Comparison of ENCODE assay signal across 9 cellular contexts in genomic region chr22:23892626-23893445, GRCh38. TPM values are rescaled to one million over a fixed set of nuclear protein-coding genes. Genes with fewer than 3 reads are reported as not detected.
DNase-seq lines count a peak whose midpoint lies in the region; ATAC-seq and TF ChIP-seq lines count a peak whose summit lies in the region.
"Had no signal": no experiment of that assay in that cellular context is flagged by ENCODE, and none has a peak within 500 bp of the region (broad histone marks: within the 10 kb centered on the region; RNA-seq: fewer than 3 reads in every experiment).

No MANE protein-coding gene starts in this region.

- no peak overlapping the region for H3K23ac ChIP-seq in H9 (ENCODE audit: insufficient read length, low read depth, low read length)

- H2AK5ac ChIP-seq in H9 (ENCODE audit: insufficient read length, low read length): no peak overlapping the region

- no peak overlapping the region for H3K14ac ChIP-seq in H9 (ENCODE audit: insufficient read depth, low read length)

- H3K27ac ChIP-seq in BLaER1: peak overlapping the region; percentile 91
- no peak overlapping the region for H3K27ac ChIP-seq in H9 (ENCODE audit: insufficient read length, low read depth, low read length)

- peaks cover 20% of the 10 kb centered on the region for H3K27me3 Mint-ChIP-seq in H9 (ENCODE audit: low read depth)
- no peaks in the 10 kb centered on the region for H3K27me3 Mint-ChIP-seq in activated T-helper 2 cell treated with anti-CD3 and anti-CD28 coated beads, Interferon-gamma antibody, Interleukin-2, Interleukin-4, amounts not matched to agents 10 μg/mL and 5 μg/mL and 100 μg/mL, durations not matched to agents 14 hours and 24 hours and 36 hours (ENCODE audit: low read depth)
- no peaks in the 10 kb centered on the region for H3K27me3 Mint-ChIP-seq in mesothelial cell of epicardium (ENCODE audit: low read depth)

- H2BK20ac ChIP-seq in H9 (ENCODE audit: low read depth, low read length, poor library complexity, severe bottlenecking): no peak overlapping the region

- H3K9me3 ChIP-seq in BLaER1 (no peaks in the 10 kb centered on the region), H9 (ENCODE audit: control insufficient read depth, low read depth, low read length) (no peaks in the 10 kb centered on the region)

- no peak overlapping the region for H4K91ac ChIP-seq in H9 (ENCODE audit: insufficient read length, low read depth, low read length)

- DNase-seq in H9 (no peak), mesothelial cell of epicardium (ENCODE audit: low spot score in 2 of 2, unreplicated experiment in 2 of 2) (no peak), H4 (ENCODE audit: low spot score) (no peak), UCSD-AML1 (lab: John Stamatoyannopoulos, UW; ENCODE audit: unreplicated experiment) (no peak), EL (no peak)
- no peak for DNase-seq in activated T-helper 2 cell treated with anti-CD3 and anti-CD28 coated beads, Interferon-gamma antibody, Interleukin-2, Interleukin-4, amounts not matched to agents 10 μg/mL and 5 μg/mL and 100 μg/mL, durations not matched to agents 14 hours and 24 hours and 36 hours (ENCODE audit: low spot score)
- DNase-seq: NCI-H1436 had no signal

- H3K9me3 Mint-ChIP-seq in H9 (peaks cover 14 to 18% of the 10 kb centered on the region in 2 experiments), mesothelial cell of epicardium (no peaks in the 10 kb centered on the region)
- H3K9me3 Mint-ChIP-seq in activated T-helper 2 cell treated with anti-CD3 and anti-CD28 coated beads, Interferon-gamma antibody, Interleukin-2, Interleukin-4, amounts not matched to agents 10 μg/mL and 5 μg/mL and 100 μg/mL, durations not matched to agents 14 hours and 24 hours and 36 hours: no peaks in the 10 kb centered on the region

- peaks cover 6% of the 10 kb centered on the region for H3K79me1 ChIP-seq in H9 (ENCODE audit: insufficient read depth, low read depth, low read length, poor library complexity, severe bottlenecking)

- peaks cover 39 to 53% of the 10 kb centered on the region in 2 experiments for H3K4me1 Mint-ChIP-seq in H9
- H3K4me1 Mint-ChIP-seq in activated T-helper 2 cell treated with anti-CD3 and anti-CD28 coated beads, Interferon-gamma antibody, Interleukin-2, Interleukin-4, amounts not matched to agents 10 μg/mL and 5 μg/mL and 100 μg/mL, durations not matched to agents 14 hours and 24 hours and 36 hours (ENCODE audit: low read depth): peaks cover 15% of the 10 kb centered on the region
- peaks cover 37% of the 10 kb centered on the region for H3K4me1 Mint-ChIP-seq in mesothelial cell of epicardium

- H4K5ac ChIP-seq in H9 (ENCODE audit: insufficient read length, low read depth, low read length): no peak overlapping the region

- peaks cover 26% of the 10 kb centered on the region for H4K20me1 ChIP-seq in BLaER1
- H4K20me1 ChIP-seq in H9 (ENCODE audit: control insufficient read depth, insufficient read depth, insufficient read length): no peaks in the 10 kb centered on the region

- peak overlapping the region; percentile 90; the same call in 1 of the 2 replicates for H3K9ac ChIP-seq in BLaER1
- H3K9ac ChIP-seq in H9 (ENCODE audit: extremely low read depth, insufficient read length, low read length): no peak overlapping the region

- ATAC-seq in HG03097 (IDR thresholded peaks at IDR 0.05; ENCODE audit: low FRiP score, unreplicated experiment): no peak

- no peak for TF ChIP-seq CTCF in H9 (conservative IDR thresholded peaks at IDR 0.05)
- TF ChIP-seq CTCF in mesothelial cell of epicardium (IDR thresholded peaks at IDR 0.05; ENCODE audit: unreplicated experiment): no peak

- intact Hi-C loops in activated T-helper 2 cell treated with anti-CD3 and anti-CD28 coated beads, Interferon-gamma antibody, Interleukin-2, Interleukin-4, amounts not matched to agents 10 μg/mL and 5 μg/mL and 100 μg/mL, durations not matched to agents 14 hours and 24 hours and 36 hours (cut with micrococcal nuclease): no loop called here

- H3K27ac Mint-ChIP-seq in H9 (no peak overlapping the region; a peak in 1 of 7 replicates), mesothelial cell of epicardium (peak overlapping the region; percentile 98)
- peak overlapping the region; percentile 99 for H3K27ac Mint-ChIP-seq in activated T-helper 2 cell treated with anti-CD3 and anti-CD28 coated beads, Interferon-gamma antibody, Interleukin-2, Interleukin-4, amounts not matched to agents 10 μg/mL and 5 μg/mL and 100 μg/mL, durations not matched to agents 14 hours and 24 hours and 36 hours

- no peak overlapping the region for H3K18ac ChIP-seq in H9 (ENCODE audit: insufficient read length, low read depth, low read length)

- no peak overlapping the region for H4K8ac ChIP-seq in H9 (replicated peaks; ENCODE audit: insufficient read length, low read depth, low read length)

- H3K4ac ChIP-seq in H9 (ENCODE audit: low read depth, low read length): no peak overlapping the region

- no CpG with 5 or more reads among the region's 8 CpGs for WGBS in H9 (ENCODE audit: extremely low coverage, insufficient read length, low lambda C conversion rate)

- peak overlapping the region; percentile 85; the same call in 1 of the 2 replicates for H3K4me3 ChIP-seq in BLaER1

- H3K79me2 ChIP-seq in H9 (ENCODE audit: insufficient read depth, low read length): no peaks in the 10 kb centered on the region

- no peak overlapping the region for H3T11ph ChIP-seq in H9 (ENCODE audit: low read length)

- no peak overlapping the region for H2BK12ac ChIP-seq in H9 (ENCODE audit: insufficient read length, low read depth, low read length)

- H3K36me3 Mint-ChIP-seq in H9 (ENCODE audit: insufficient read depth in 1 of 3, low read depth in 3 of 3): peaks cover 32 to 41% (median 33%) of the 10 kb centered on the region in 3 experiments
- peaks cover 40% of the 10 kb centered on the region for H3K36me3 Mint-ChIP-seq in activated T-helper 2 cell treated with anti-CD3 and anti-CD28 coated beads, Interferon-gamma antibody, Interleukin-2, Interleukin-4, amounts not matched to agents 10 μg/mL and 5 μg/mL and 100 μg/mL, durations not matched to agents 14 hours and 24 hours and 36 hours (ENCODE audit: low read depth)
- H3K36me3 Mint-ChIP-seq in mesothelial cell of epicardium: peaks cover 7% of the 10 kb centered on the region

- H3K27me3 ChIP-seq in BLaER1 (no peaks in the 10 kb centered on the region), H9 (ENCODE audit: insufficient read depth, low read length) (no peaks in the 10 kb centered on the region; the same call in 1 of the 2 replicates)

- H3K56ac ChIP-seq in H9 (ENCODE audit: insufficient read length, low read depth, low read length): no peak overlapping the region

- H3K4me3 Mint-ChIP-seq in H9 (peak overlapping the region; percentile 94), mesothelial cell of epicardium (peak overlapping the region; percentile 94)
- peak overlapping the region; percentile 96 for H3K4me3 Mint-ChIP-seq in activated T-helper 2 cell treated with anti-CD3 and anti-CD28 coated beads, Interferon-gamma antibody, Interleukin-2, Interleukin-4, amounts not matched to agents 10 μg/mL and 5 μg/mL and 100 μg/mL, durations not matched to agents 14 hours and 24 hours and 36 hours (ENCODE audit: low read depth)

- H3K4me2 ChIP-seq in BLaER1: peak overlapping the region; percentile 97
- peak overlapping the region; percentile 75 for H3K4me2 ChIP-seq in H9 (ENCODE audit: insufficient read depth, insufficient read length, low read length)

- no peak overlapping the region for H2BK5ac ChIP-seq in H9 (ENCODE audit: insufficient read length, low read length)

- no peak overlapping the region for H2BK15ac ChIP-seq in H9 (ENCODE audit: low read depth, low read length)

- peaks cover 8% of the 10 kb centered on the region for H3K23me2 ChIP-seq in H9 (ENCODE audit: insufficient read length, low read depth, low read length, poor library complexity, severe bottlenecking)

- H2AFZ ChIP-seq in H9 (ENCODE audit: low read length): no peak overlapping the region

- H3K4me1 ChIP-seq in BLaER1 (peaks cover 44% of the 10 kb centered on the region), H9 (ENCODE audit: insufficient read depth, low read length) (peaks cover 3% of the 10 kb centered on the region; the same call in 1 of the 2 replicates)

- H3K36me3 ChIP-seq in BLaER1: peaks cover 25% of the 10 kb centered on the region

- H2BK120ac ChIP-seq in H9 (ENCODE audit: low read depth, low read length, poor library complexity, severe bottlenecking): no peak overlapping the region

RNA-seq across cellular contexts. Expression of gene MIF, which starts 1.3 kb away (rescaled TPM):
- total RNA-seq in H9 (2021): 1,068 and 1,091 TPM in 2 replicates
- 1,309 and 1,313 TPM in 2 replicates for total RNA-seq in activated T-helper 2 cell treated with anti-CD3 and anti-CD28 coated beads, Interferon-gamma antibody, Interleukin-2, Interleukin-4, amounts not matched to agents 10 μg/mL and 5 μg/mL and 100 μg/mL, durations not matched to agents 14 hours and 24 hours and 36 hours
- total RNA-seq in mesothelial cell of epicardium: 916 to 949 TPM (median 925 TPM) in 3 replicates
- 311 and 336 TPM in 2 replicates for total RNA-seq in H4 (2014; rRNA removed; shearing (Covaris generic))

RNA-seq across cellular contexts. Expression of gene SLC2A11, which starts 35.2 kb away (rescaled TPM):
- total RNA-seq in H9 (2021) (12.1 and 15.0 TPM in 2 replicates), mesothelial cell of epicardium (98.7 to 112 TPM (median 99.0 TPM) in 3 replicates)
- total RNA-seq in activated T-helper 2 cell treated with anti-CD3 and anti-CD28 coated beads, Interferon-gamma antibody, Interleukin-2, Interleukin-4, amounts not matched to agents 10 μg/mL and 5 μg/mL and 100 μg/mL, durations not matched to agents 14 hours and 24 hours and 36 hours: 9.4 and 9.6 TPM in 2 replicates
- total RNA-seq in H4 (2014; rRNA removed; shearing (Covaris generic)): 3.2 and 4.6 TPM in 2 replicates

RNA-seq across cellular contexts. Expression of gene DERL3, which starts 54.0 kb away (rescaled TPM):
- total RNA-seq in H9 (2021) (9.0 and 9.8 TPM in 2 replicates), mesothelial cell of epicardium (23.5 to 25.8 TPM (median 24.8 TPM) in 3 replicates)
- 10.3 TPM in 2 replicates for total RNA-seq in activated T-helper 2 cell treated with anti-CD3 and anti-CD28 coated beads, Interferon-gamma antibody, Interleukin-2, Interleukin-4, amounts not matched to agents 10 μg/mL and 5 μg/mL and 100 μg/mL, durations not matched to agents 14 hours and 24 hours and 36 hours
- 0.43 and 1.6 TPM in 2 replicates for total RNA-seq in H4 (2014; rRNA removed; shearing (Covaris generic))

Comparison
In these comparisons a context has a peak if more than half of its experiments do, and no peak if none do; other contexts are left out.
1. H3K27ac Mint-ChIP-seq: peak in activated T-helper 2 cell treated with anti-CD3 and anti-CD28 coated beads, Interferon-gamma antibody, Interleukin-2, Interleukin-4, amounts not matched to agents 10 μg/mL and 5 μg/mL and 100 μg/mL, durations not matched to agents 14 hours and 24 hours and 36 hours (single experiment) and mesothelial cell of epicardium (single experiment); none in H9 (0 of 3).
2. Peak in every context shown above with its lines, with median percentiles within 50 percentile points of each other: H3K4me3 Mint-ChIP-seq.